In genomic region chr7:150415161-150416160, GRCh38 we compare ENCODE assay signal across 1 cellular context.
TF ChIP-seq lines count a peak whose summit lies in the region.

No MANE protein-coding gene starts in this region.

TF ChIP-seq in HepG2, 621 proteins besides CTCF, POLR2A, EP300 and RAD21 (continued from another document and continues in another):
- peak; percentile 85 for TF ChIP-seq ZNF331 (CRISPR knock-in tag; IDR thresholded peaks at IDR 0.05)
- TF ChIP-seq EZH2 (conservative IDR thresholded peaks at IDR 0.05; ENCODE audit: low read depth, low read length): no peak
- peak; percentile 71; the same call in 1 of the 2 replicates for TF ChIP-seq YEATS2 (CRISPR knock-in tag; IDR thresholded peaks at IDR 0.05; ENCODE audit: borderline replicate concordance)
- TF ChIP-seq THAP7 (CRISPR knock-in tag; IDR thresholded peaks at IDR 0.05): peak; percentile 54; the same call in 1 of the 2 replicates
- TF ChIP-seq ZBTB44 (CRISPR knock-in tag; IDR thresholded peaks at IDR 0.05): no peak
- TF ChIP-seq ZNF234 (CRISPR knock-in tag; conservative IDR thresholded peaks at IDR 0.05): no peak
- no peak for TF ChIP-seq SRF (IDR thresholded peaks at IDR 0.05; ENCODE audit: low read depth, low read length)
- TF ChIP-seq ZNF609 (CRISPR knock-in tag; IDR thresholded peaks at IDR 0.05; ENCODE audit: borderline replicate concordance): peak; percentile 88; the same call in 1 of the 2 replicates
- TF ChIP-seq KDM1A (CRISPR knock-in tag; IDR thresholded peaks at IDR 0.05): peak; percentile 68; the same call in 1 of the 2 replicates
- TF ChIP-seq ZNF510 (CRISPR knock-in tag; IDR thresholded peaks at IDR 0.05; ENCODE audit: low read depth): no peak
- TF ChIP-seq SMAD1 (CRISPR knock-in tag; IDR thresholded peaks at IDR 0.05; ENCODE audit: borderline replicate concordance, low read depth): no peak
- TF ChIP-seq RCOR2 (CRISPR knock-in tag; IDR thresholded peaks at IDR 0.05): peak; percentile 92
- 0 out of 2 replicates have a peak, but pooled peaks have one; percentile 59 for TF ChIP-seq MLX (CRISPR knock-in tag; IDR thresholded peaks at IDR 0.05)
- TF ChIP-seq ZNF792 (CRISPR knock-in tag; IDR thresholded peaks at IDR 0.05): peak; percentile 83; the same call in 1 of the 2 replicates
- TF ChIP-seq ZNF3 (CRISPR knock-in tag; IDR thresholded peaks at IDR 0.05): no peak
- TF ChIP-seq POLR2AphosphoS2 (IDR thresholded peaks at IDR 0.05; ENCODE audit: low read depth, low read length): no peak
- TF ChIP-seq PHF8 (CRISPR knock-in tag; IDR thresholded peaks at IDR 0.05): peak; percentile 31; the same call in 1 of the 2 replicates
- TF ChIP-seq BORCS8-MEF2B (CRISPR knock-in tag; IDR thresholded peaks at IDR 0.05): peak; percentile 76
- TF ChIP-seq ZFX (CRISPR knock-in tag; IDR thresholded peaks at IDR 0.05; ENCODE audit: low read depth): peak; percentile 45; the same call in 1 of the 2 replicates
- TF ChIP-seq CBFB (CRISPR knock-in tag; IDR thresholded peaks at IDR 0.05): 0 out of 2 replicates have a peak, but pooled peaks have one; percentile 24
- no peak for TF ChIP-seq JARID2 (CRISPR knock-in tag; IDR thresholded peaks at IDR 0.05; ENCODE audit: insufficient replicate concordance)
- TF ChIP-seq DNMT3B (CRISPR knock-in tag; conservative IDR thresholded peaks at IDR 0.05): 0 out of 2 replicates have a peak, but pooled peaks have one; percentile 23
- no peak for TF ChIP-seq ELF4 (CRISPR knock-in tag; IDR thresholded peaks at IDR 0.05; ENCODE audit: borderline replicate concordance)
- TF ChIP-seq NKX3-1 (CRISPR knock-in tag; IDR thresholded peaks at IDR 0.05): no peak
- no peak for TF ChIP-seq RNF2 (conservative IDR thresholded peaks at IDR 0.05; ENCODE audit: low read depth)
- TF ChIP-seq ZNF569 (CRISPR knock-in tag; IDR thresholded peaks at IDR 0.05; ENCODE audit: borderline replicate concordance): no peak
- TF ChIP-seq RXRA (CRISPR knock-in tag; IDR thresholded peaks at IDR 0.05): peak; percentile 93; the same call in 1 of the 2 replicates
- TF ChIP-seq CBX1 (IDR thresholded peaks at IDR 0.05; ENCODE audit: low read depth): no peak
- 0 out of 2 replicates have a peak, but pooled peaks have one; percentile 45 for TF ChIP-seq NFIC (IDR thresholded peaks at IDR 0.05; ENCODE audit: low read length)
- peak; percentile 95 for TF ChIP-seq SOX5 (CRISPR knock-in tag; IDR thresholded peaks at IDR 0.05; ENCODE audit: borderline replicate concordance)
- peak in 1 of 2 experiments; percentile 70; a peak in 1 of 4 replicates for TF ChIP-seq KLF16 (CRISPR knock-in tag; IDR thresholded peaks at IDR 0.05)
- peak; percentile 92 for TF ChIP-seq ZGPAT (CRISPR knock-in tag; IDR thresholded peaks at IDR 0.05)
- no peak for TF ChIP-seq ARNT (IDR thresholded peaks at IDR 0.05)
- no peak for TF ChIP-seq ZNF263 (CRISPR knock-in tag; IDR thresholded peaks at IDR 0.05)
- no peak for TF ChIP-seq MAF1 (CRISPR knock-in tag; IDR thresholded peaks at IDR 0.05; ENCODE audit: borderline replicate concordance)
- no peak for TF ChIP-seq ISX (CRISPR knock-in tag; conservative IDR thresholded peaks at IDR 0.05)
- no peak for TF ChIP-seq PAWR (CRISPR knock-in tag; IDR thresholded peaks at IDR 0.05; ENCODE audit: borderline replicate concordance)
- no peak for TF ChIP-seq ZNF800 (CRISPR knock-in tag; IDR thresholded peaks at IDR 0.05)
- TF ChIP-seq ZNF549 (CRISPR knock-in tag; IDR thresholded peaks at IDR 0.05): no peak
- no peak for TF ChIP-seq DZIP1 (CRISPR knock-in tag; IDR thresholded peaks at IDR 0.05)
- TF ChIP-seq KLF12 (CRISPR knock-in tag; IDR thresholded peaks at IDR 0.05; ENCODE audit: borderline replicate concordance): no peak
- TF ChIP-seq ZBTB25 (CRISPR knock-in tag; IDR thresholded peaks at IDR 0.05): peak; percentile 87
- TF ChIP-seq ZBTB14 (CRISPR knock-in tag; IDR thresholded peaks at IDR 0.05): no peak
- no peak for TF ChIP-seq FOXP1 (IDR thresholded peaks at IDR 0.05)
- TF ChIP-seq FOXP1 (CRISPR knock-in tag; IDR thresholded peaks at IDR 0.05): peak; percentile 91
- peak; percentile 81 for TF ChIP-seq IRF2 (CRISPR knock-in tag; IDR thresholded peaks at IDR 0.05)
- TF ChIP-seq ZBTB37 (CRISPR knock-in tag; IDR thresholded peaks at IDR 0.05): no peak
